ENCODE assay signal across 13 cellular contexts in genomic region chrX:23493941-23494374, GRCh38.
DNase-seq lines count a peak whose midpoint lies in the region; ATAC-seq and TF ChIP-seq lines count a peak whose summit lies in the region.
"Had no signal": no experiment of that assay in that cellular context is flagged by ENCODE, and none has a peak within 500 bp of the region (broad histone marks: within the 10 kb centered on the region; RNA-seq: fewer than 3 reads in every experiment).

No MANE protein-coding gene starts in this region.

- H3K27me3 Mint-ChIP-seq in osteocyte (ENCODE audit: unreplicated experiment), result no peaks in the 10 kb centered on the region
- no peaks in the 10 kb centered on the region for H3K27me3 Mint-ChIP-seq in mesothelial cell of epicardium (ENCODE audit: low read depth)

- no peaks in the 10 kb centered on the region for H3K27me3 ChIP-seq in BLaER1 treated with 17β-estradiol and CSF1 and Interleukin-3, amounts not matched to agents 10 nM and 100 nM
- no peaks in the 10 kb centered on the region for H3K27me3 ChIP-seq in Karpas-422 (ENCODE audit: low read length)
- H3K27me3 ChIP-seq: cardiac muscle cell had no signal

- peaks cover 0 to 6% (median 0%) of the 10 kb centered on the region in 11 experiments; a peak in 2 of 22 replicates for H3K9me3 ChIP-seq in BLaER1 treated with 17β-estradiol and CSF1 and Interleukin-3, amounts not matched to agents 10 nM and 100 nM (replicated peaks in 1 of 11)
- H3K9me3 ChIP-seq in Karpas-422 (ENCODE audit: low read length), result peaks cover 3% of the 10 kb centered on the region; the same call in 1 of the 2 replicates
- H3K9me3 ChIP-seq: thoracic aorta had no signal

- no peak overlapping the region for H3K4me3 ChIP-seq in BLaER1 treated with 17β-estradiol and CSF1 and Interleukin-3, amounts not matched to agents 10 nM and 100 nM
- no peak overlapping the region for H3K4me3 ChIP-seq in Karpas-422 (ENCODE audit: low read length)
- no peak overlapping the region for H3K4me3 ChIP-seq in epithelial cell of esophagus (ENCODE audit: low read length)
- H3K4me3 ChIP-seq: cardiac muscle cell, thoracic aorta had no signal

- no peaks in the 10 kb centered on the region for H3K36me3 ChIP-seq in BLaER1 treated with 17β-estradiol and CSF1 and Interleukin-3, amounts not matched to agents 10 nM and 100 nM
- H3K36me3 ChIP-seq in Karpas-422 (ENCODE audit: insufficient read depth, low read length), result no peaks in the 10 kb centered on the region
- H3K36me3 ChIP-seq: cardiac muscle cell, thoracic aorta had no signal

- DNase-seq in Karpas-422 (peak; percentile 41), epithelial cell of esophagus (ENCODE audit: low read depth) (peak; percentile 5), osteocyte (ENCODE audit: extremely low spot score, unreplicated experiment) (no peak), NOMO-1 (lab: John Stamatoyannopoulos, UW; ENCODE audit: unreplicated experiment in 2 of 2) (no peak), mesothelial cell of epicardium (ENCODE audit: low spot score in 2 of 2, unreplicated experiment in 2 of 2) (no peak)
- no peak for DNase-seq in activated naive CD4-positive, alpha-beta T cell treated with anti-CD3 and anti-CD28 coated beads, Interleukin-2, amount 50 U/mL, for 16 hours
- DNase-seq: NCI-H2081 had no signal

- ATAC-seq in GM19463 (IDR thresholded peaks at IDR 0.05; ENCODE audit: unreplicated experiment), result peak; percentile 41
- ATAC-seq: sciatic nerve, WTC11 had no signal

- H3K36me3 Mint-ChIP-seq in osteocyte (ENCODE audit: unreplicated experiment), result no peaks in the 10 kb centered on the region
- H3K36me3 Mint-ChIP-seq in mesothelial cell of epicardium, result no peaks in the 10 kb centered on the region

- H3K4me3 Mint-ChIP-seq in osteocyte (ENCODE audit: unreplicated experiment) (no peak overlapping the region), mesothelial cell of epicardium (no peak overlapping the region)
- H3K4me3 Mint-ChIP-seq: WTC11 had no signal

- H3K9ac ChIP-seq in BLaER1 treated with 17β-estradiol and CSF1 and Interleukin-3, amounts not matched to agents 10 nM and 100 nM, result no peak overlapping the region
- H3K9ac ChIP-seq in Karpas-422 (ENCODE audit: low read length), result no peak overlapping the region

- H3K27ac ChIP-seq in BLaER1 treated with 17β-estradiol and CSF1 and Interleukin-3, amounts not matched to agents 10 nM and 100 nM, result peak overlapping the region in 3 of 11 experiments; percentile 40 to 45 (median 45); a peak in 4 of 22 replicates
- H3K27ac ChIP-seq in Karpas-422 (ENCODE audit: low read length), result no peak overlapping the region
- H3K27ac ChIP-seq: cardiac muscle cell, thoracic aorta had no signal

- no peak overlapping the region for H3K27ac Mint-ChIP-seq in osteocyte (ENCODE audit: unreplicated experiment)
- H3K27ac Mint-ChIP-seq in mesothelial cell of epicardium, result no peak overlapping the region

- H3K4me1 Mint-ChIP-seq in osteocyte (ENCODE audit: unreplicated experiment) (no peaks in the 10 kb centered on the region), mesothelial cell of epicardium (peaks cover 5% of the 10 kb centered on the region)

- H2AFZ ChIP-seq in Karpas-422 (ENCODE audit: low read length), result no peak overlapping the region

- TF ChIP-seq CTCF in epithelial cell of esophagus (IDR thresholded peaks at IDR 0.05; ENCODE audit: insufficient read depth, low read depth, low read length, missing control alignments) (no peak), osteocyte (IDR thresholded peaks at IDR 0.05) (no peak), mesothelial cell of epicardium (IDR thresholded peaks at IDR 0.05; ENCODE audit: unreplicated experiment) (no peak)

- H3K9me3 Mint-ChIP-seq in osteocyte (ENCODE audit: unreplicated experiment) (peaks cover 5% of the 10 kb centered on the region), mesothelial cell of epicardium (peaks cover 38% of the 10 kb centered on the region)

- peak overlapping the region in 6 of 11 experiments; percentile 10 to 36 (median 21); a peak in 7 of 22 replicates for H3K4me2 ChIP-seq in BLaER1 treated with 17β-estradiol and CSF1 and Interleukin-3, amounts not matched to agents 10 nM and 100 nM
- no peak overlapping the region for H3K4me2 ChIP-seq in Karpas-422 (ENCODE audit: low read depth, low read length, poor library complexity, severe bottlenecking)

- no peaks in the 10 kb centered on the region for H4K20me1 ChIP-seq in BLaER1 treated with 17β-estradiol and CSF1 and Interleukin-3, amounts not matched to agents 10 nM and 100 nM
- H4K20me1 ChIP-seq in Karpas-422 (ENCODE audit: insufficient read depth, low read depth, low read length), result no peaks in the 10 kb centered on the region

- no peaks in the 10 kb centered on the region for H3K79me2 ChIP-seq in Karpas-422 (ENCODE audit: low read length)

- no peaks in the 10 kb centered on the region for H3K9me2 ChIP-seq in Karpas-422 (replicated peaks; ENCODE audit: insufficient read depth, low read length)

- H3K4me1 ChIP-seq in BLaER1 treated with 17β-estradiol and CSF1 and Interleukin-3, amounts not matched to agents 10 nM and 100 nM, result peaks cover 0 to 9% (median 6%) of the 10 kb centered on the region in 10 experiments; a peak in 9 of 20 replicates
- H3K4me1 ChIP-seq in Karpas-422 (ENCODE audit: low read length), result no peaks in the 10 kb centered on the region

Comparison
In these comparisons a context has a peak if more than half of its experiments do, and no peak if none do; other contexts are left out.
1. DNase-seq: peak in Karpas-422 (single experiment) and epithelial cell of esophagus (single experiment); none in osteocyte (single experiment), NOMO-1 (0 of 2), activated naive CD4-positive, alpha-beta T cell treated with anti-CD3 and anti-CD28 coated beads, Interleukin-2, amount 50 U/mL, for 16 hours (single experiment) and mesothelial cell of epicardium (0 of 2).